ENCODE assay signal across 16 cellular contexts in genomic region chr14:59252772-59253500, GRCh38.
DNase-seq lines count a peak whose midpoint lies in the region; ATAC-seq, FAIRE-seq and TF ChIP-seq lines count a peak whose summit lies in the region.
"Had no signal": no experiment of that assay in that cellular context is flagged by ENCODE, and none has a peak within 500 bp of the region (broad histone marks: within the 10 kb centered on the region; RNA-seq: fewer than 3 reads in every experiment).

No MANE protein-coding gene starts in this region.

- peaks cover 30% of the 10 kb centered on the region for H3K27me3 Mint-ChIP-seq in endodermal cell (ENCODE audit: insufficient read depth)
- no peaks in the 10 kb centered on the region for H3K27me3 Mint-ChIP-seq in nephron (ENCODE audit: low read depth)
- H3K27me3 Mint-ChIP-seq in activated CD8-positive, alpha-beta memory T cell treated with anti-CD3 and anti-CD28 coated beads, Interleukin-2, amount 10 ng/mL, durations not matched to agents 7 days and 5 days, result no peaks in the 10 kb centered on the region
- H3K27me3 Mint-ChIP-seq: activated CD8-positive, alpha-beta T cell treated with anti-CD3 and anti-CD28 coated beads for 36 hours had no signal

- no peak overlapping the region for H3K27ac Mint-ChIP-seq in endodermal cell
- peak overlapping the region; percentile 1 to 61 (median 49) for H3K27ac Mint-ChIP-seq in nephron
- no peak overlapping the region for H3K27ac Mint-ChIP-seq in activated CD8-positive, alpha-beta memory T cell treated with anti-CD3 and anti-CD28 coated beads, Interleukin-2, amount 10 ng/mL, durations not matched to agents 7 days and 5 days
- H3K27ac Mint-ChIP-seq: activated CD8-positive, alpha-beta T cell treated with anti-CD3 and anti-CD28 coated beads for 36 hours; natural killer cell; stimulated activated effector memory CD8-positive, alpha-beta T cell treated with anti-CD3 and anti-CD28 coated beads, Interleukin-12 subunit alpha, Interleukin-12 subunit beta, amount 100 ng/mL, for 72 hours had no signal

- H3K9me3 Mint-ChIP-seq in endodermal cell, result no peaks in the 10 kb centered on the region
- no peaks in the 10 kb centered on the region for H3K9me3 Mint-ChIP-seq in nephron
- H3K9me3 Mint-ChIP-seq in activated CD8-positive, alpha-beta memory T cell treated with anti-CD3 and anti-CD28 coated beads, Interleukin-2, amount 10 ng/mL, durations not matched to agents 7 days and 5 days (ENCODE audit: low read depth), result no peaks in the 10 kb centered on the region
- H3K9me3 Mint-ChIP-seq: activated CD8-positive, alpha-beta T cell treated with anti-CD3 and anti-CD28 coated beads for 36 hours; natural killer cell; stimulated activated effector memory CD8-positive, alpha-beta T cell treated with anti-CD3 and anti-CD28 coated beads, Interleukin-12 subunit alpha, Interleukin-12 subunit beta, amount 100 ng/mL, for 72 hours had no signal

- WGBS in endodermal cell (ENCODE audit: insufficient coverage in 1 of 2, insufficient read length in 1 of 2), 2 experiments, result 95% methylated on average over 3 to 5 of the region's 5 CpGs

- H3K4me3 Mint-ChIP-seq in endodermal cell, result no peak overlapping the region
- no peak overlapping the region for H3K4me3 Mint-ChIP-seq in nephron
- no peak overlapping the region for H3K4me3 Mint-ChIP-seq in activated CD8-positive, alpha-beta memory T cell treated with anti-CD3 and anti-CD28 coated beads, Interleukin-2, amount 10 ng/mL, durations not matched to agents 7 days and 5 days
- H3K4me3 Mint-ChIP-seq: activated CD8-positive, alpha-beta T cell treated with anti-CD3 and anti-CD28 coated beads for 36 hours; natural killer cell; stimulated activated effector memory CD8-positive, alpha-beta T cell treated with anti-CD3 and anti-CD28 coated beads, Interleukin-12 subunit alpha, Interleukin-12 subunit beta, amount 100 ng/mL, for 72 hours had no signal

- peaks cover 0 to 80% of the 10 kb centered on the region in 2 donors for H3K4me1 ChIP-seq in right atrium auricular region
- H3K4me1 ChIP-seq in endodermal cell (ENCODE audit: control insufficient read depth, insufficient read depth, low read length), result peaks cover 27% of the 10 kb centered on the region
- peaks cover 45% of the 10 kb centered on the region for H3K4me1 ChIP-seq in vagina

- intact Hi-C loops in Right ventricle myocardium superior (cut with DNase I), result no loop called here
- intact Hi-C loops in vagina (cut with DNase I), result loop anchor here (10.0 kb wide), 1 partner anchor 58 kb away; no protein-coding TSS in a partner anchor

- TF ChIP-seq POLR2A in vagina (IDR thresholded peaks at IDR 0.05) (no peak), GM12891 (IDR thresholded peaks at IDR 0.05; ENCODE audit: low read depth, low read length) (no peak)

- TF ChIP-seq CTCF in right atrium auricular region (IDR thresholded peaks at IDR 0.05) (no peak), endodermal cell (conservative IDR thresholded peaks at IDR 0.05) (no peak), nephron (IDR thresholded peaks at IDR 0.05; ENCODE audit: unreplicated experiment in 3 of 3) (no peak), vagina (IDR thresholded peaks at IDR 0.05) (no peak)

- no peak for DNase-seq in right atrium auricular region (ENCODE audit: low spot score)
- DNase-seq in Right ventricle myocardium superior, result no peak
- no peak for DNase-seq in endodermal cell
- no peak for DNase-seq in vagina (ENCODE audit: extremely low spot score in 2 of 2)
- DNase-seq in activated CD8-positive, alpha-beta memory T cell treated with anti-CD3 and anti-CD28 coated beads, Interleukin-2, amount 10 ng/mL, durations not matched to agents 7 days and 5 days, result no peak
- no peak for DNase-seq in GM12891 (ENCODE audit: insufficient read length, low spot score)
- no peak for DNase-seq in hippocampal formation (lab: John Stamatoyannopoulos, UW)
- DNase-seq: activated CD8-positive, alpha-beta T cell treated with anti-CD3 and anti-CD28 coated beads for 36 hours; DMS 273 treated with DMSO at 0.1 percent for 48 hours; effector CD4-positive, alpha-beta T cell; MG63; natural killer cell; NCI-H2081 treated with DMSO at 0.1 percent for 48 hours; stimulated activated CD4-positive, alpha-beta T cell treated with anti-CD3 and anti-CD28 coated beads, Interleukin-4, amount 100 ng/mL, for 24 hours had no signal

- H3K4me3 ChIP-seq in right atrium auricular region, result no peak overlapping the region
- H3K4me3 ChIP-seq in endodermal cell (ENCODE audit: low read length), result peak overlapping the region; percentile 1
- H3K4me3 ChIP-seq in vagina, result no peak overlapping the region
- H3K4me3 ChIP-seq: MG63 had no signal

- H3K9ac ChIP-seq in endodermal cell (ENCODE audit: extremely low read depth, low read length, poor library complexity, severe bottlenecking), result no peak overlapping the region

- CTCF ChIA-PET in activated CD8-positive, alpha-beta memory T cell treated with anti-CD3 and anti-CD28 coated beads, Interleukin-2, amount 10 ng/mL, durations not matched to agents 7 days and 5 days (lab: Charles Lee), result no interaction called here

- H3K36me3 ChIP-seq in right atrium auricular region (no peaks in the 10 kb centered on the region), endodermal cell (ENCODE audit: control insufficient read depth, insufficient read depth, low read length) (peaks cover 10% of the 10 kb centered on the region), vagina (no peaks in the 10 kb centered on the region)
- H3K36me3 ChIP-seq: MG63 had no signal

- ATAC-seq in Right ventricle myocardium superior (ENCODE audit: poor library complexity), result no peak
- ATAC-seq in activated CD8-positive, alpha-beta memory T cell treated with anti-CD3 and anti-CD28 coated beads, Interleukin-2, amount 10 ng/mL, durations not matched to agents 7 days and 5 days, result no peak
- ATAC-seq: activated CD8-positive, alpha-beta T cell treated with anti-CD3 and anti-CD28 coated beads for 36 hours; natural killer cell; stimulated activated effector memory CD8-positive, alpha-beta T cell treated with anti-CD3 and anti-CD28 coated beads, Interleukin-12 subunit alpha, Interleukin-12 subunit beta, amount 100 ng/mL, for 72 hours had no signal

- H3K9me3 ChIP-seq in right atrium auricular region (no peaks in the 10 kb centered on the region), endodermal cell (ENCODE audit: control insufficient read depth, low read length) (no peaks in the 10 kb centered on the region), vagina (no peaks in the 10 kb centered on the region)
- H3K9me3 ChIP-seq: MG63 had no signal

- H3K27me3 ChIP-seq in right atrium auricular region (no peaks in the 10 kb centered on the region), endodermal cell (ENCODE audit: control insufficient read depth, insufficient read depth, low read length, poor library complexity, severe bottlenecking) (no peaks in the 10 kb centered on the region), vagina (no peaks in the 10 kb centered on the region)
- H3K27me3 ChIP-seq: MG63 had no signal

- H3K27ac ChIP-seq in right atrium auricular region (peak overlapping the region; percentile 81 to 91), endodermal cell (ENCODE audit: low read depth, low read length) (no peak overlapping the region), vagina (peak overlapping the region; percentile 84)

- no peak for FAIRE-seq in GM12891 (lab: Jason Lieb, UNC)

- H3K4me1 Mint-ChIP-seq in endodermal cell (peaks cover 49% of the 10 kb centered on the region), nephron (peaks cover 84% of the 10 kb centered on the region)
- no peaks in the 10 kb centered on the region for H3K4me1 Mint-ChIP-seq in activated CD8-positive, alpha-beta memory T cell treated with anti-CD3 and anti-CD28 coated beads, Interleukin-2, amount 10 ng/mL, durations not matched to agents 7 days and 5 days
- H3K4me1 Mint-ChIP-seq: stimulated activated effector memory CD8-positive, alpha-beta T cell treated with anti-CD3 and anti-CD28 coated beads, Interleukin-12 subunit alpha, Interleukin-12 subunit beta, amount 100 ng/mL, for 72 hours had no signal

- H3K36me3 Mint-ChIP-seq in endodermal cell (ENCODE audit: low read depth), result peaks cover 10% of the 10 kb centered on the region
- H3K36me3 Mint-ChIP-seq in nephron (ENCODE audit: low read depth), result peaks cover 15% of the 10 kb centered on the region
- peaks cover 3% of the 10 kb centered on the region for H3K36me3 Mint-ChIP-seq in activated CD8-positive, alpha-beta memory T cell treated with anti-CD3 and anti-CD28 coated beads, Interleukin-2, amount 10 ng/mL, durations not matched to agents 7 days and 5 days
- H3K36me3 Mint-ChIP-seq: natural killer cell; stimulated activated effector memory CD8-positive, alpha-beta T cell treated with anti-CD3 and anti-CD28 coated beads, Interleukin-12 subunit alpha, Interleukin-12 subunit beta, amount 100 ng/mL, for 72 hours had no signal

TF ChIP-seq in GM12891, 5 proteins besides CTCF, POLR2A, EP300 and RAD21:
- no peak for TF ChIP-seq TAF1 (IDR thresholded peaks at IDR 0.05; ENCODE audit: low read depth, low read length)
- no peak for TF ChIP-seq PAX5 (IDR thresholded peaks at IDR 0.05; ENCODE audit: insufficient read depth, low read length, severe bottlenecking)
- no peak for TF ChIP-seq SPI1 (IDR thresholded peaks at IDR 0.05; ENCODE audit: low read depth, low read length)
- TF ChIP-seq POU2F2 (IDR thresholded peaks at IDR 0.05; ENCODE audit: low read depth, low read length), result no peak
- no peak for TF ChIP-seq POLR2AphosphoS5 (IDR thresholded peaks at IDR 0.05; ENCODE audit: low read depth, low read length)
TF ChIP-seq in GM12891: peak in this region for 0.

Comparison
In these comparisons a context has a peak if more than half of its experiments do, and no peak if none do; other contexts are left out.
1. H3K27ac Mint-ChIP-seq: peak in nephron (3 of 3); none in endodermal cell (single experiment) and activated CD8-positive, alpha-beta memory T cell treated with anti-CD3 and anti-CD28 coated beads, Interleukin-2, amount 10 ng/mL, durations not matched to agents 7 days and 5 days (single experiment).